Comparison of ENCODE assay signal across 1 cellular context in the genomic region with DNA sequence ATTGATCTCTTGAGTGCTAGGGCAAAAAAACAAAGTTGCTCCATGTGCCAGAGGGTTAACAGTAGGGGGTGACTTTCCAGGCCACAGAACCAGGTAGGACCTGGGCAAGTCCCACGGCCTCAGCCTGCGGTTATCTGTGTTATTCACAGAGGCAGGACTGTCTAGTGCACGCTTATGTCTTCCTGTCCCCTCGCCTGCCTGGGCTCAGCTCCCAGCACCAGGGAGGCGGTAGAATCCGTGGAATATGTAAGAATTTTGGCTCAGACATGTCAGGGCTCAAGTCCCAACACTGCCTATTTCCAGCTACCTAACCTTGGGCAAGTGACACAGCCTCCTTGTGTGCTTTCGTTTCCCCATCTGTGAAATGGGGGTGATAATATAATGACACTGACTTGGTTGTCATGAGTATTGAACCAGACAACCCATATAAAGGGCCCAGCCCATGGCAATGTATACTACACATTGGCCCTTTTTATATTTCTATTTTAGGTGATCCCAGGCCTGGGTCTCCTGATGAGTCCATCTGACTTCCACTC.
TF ChIP-seq lines count a peak whose summit lies in the region.

No MANE protein-coding gene starts in this region.

TF ChIP-seq in K562, 482 proteins besides CTCF, POLR2A, EP300 and RAD21 (continued from another document):
- no peak for TF ChIP-seq VEZF1 (CRISPR knock-in tag; IDR thresholded peaks at IDR 0.05)
- no peak for TF ChIP-seq BDP1 (IDR thresholded peaks at IDR 0.05; ENCODE audit: insufficient read depth, insufficient read length)
- no peak for TF ChIP-seq BRD9 (IDR thresholded peaks at IDR 0.05; ENCODE audit: low read depth, partially characterized antibody)
- TF ChIP-seq, protein P1, sequence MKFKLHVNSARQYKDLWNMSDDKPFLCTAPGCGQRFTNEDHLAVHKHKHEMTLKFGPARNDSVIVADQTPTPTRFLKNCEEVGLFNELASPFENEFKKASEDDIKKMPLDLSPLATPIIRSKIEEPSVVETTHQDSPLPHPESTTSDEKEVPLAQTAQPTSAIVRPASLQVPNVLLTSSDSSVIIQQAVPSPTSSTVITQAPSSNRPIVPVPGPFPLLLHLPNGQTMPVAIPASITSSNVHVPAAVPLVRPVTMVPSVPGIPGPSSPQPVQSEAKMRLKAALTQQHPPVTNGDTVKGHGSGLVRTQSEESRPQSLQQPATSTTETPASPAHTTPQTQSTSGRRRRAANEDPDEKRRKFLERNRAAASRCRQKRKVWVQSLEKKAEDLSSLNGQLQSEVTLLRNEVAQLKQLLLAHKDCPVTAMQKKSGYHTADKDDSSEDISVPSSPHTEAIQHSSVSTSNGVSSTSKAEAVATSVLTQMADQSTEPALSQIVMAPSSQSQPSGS (CRISPR knock-in tag; IDR thresholded peaks at IDR 0.05): no peak
- TF ChIP-seq BCL6 (CRISPR knock-in tag; IDR thresholded peaks at IDR 0.05): no peak
- peak; percentile 54; the same call in 1 of the 2 replicates for TF ChIP-seq ESRRA (IDR thresholded peaks at IDR 0.05; ENCODE audit: borderline replicate concordance, low read depth)
- TF ChIP-seq MTA2 (IDR thresholded peaks at IDR 0.05; ENCODE audit: low read depth): no peak
- no peak for TF ChIP-seq EWSR1 (IDR thresholded peaks at IDR 0.05; ENCODE audit: borderline replicate concordance, low read depth, partially characterized antibody)
- TF ChIP-seq EZH2 (IDR thresholded peaks at IDR 0.05; ENCODE audit: borderline replicate concordance, low read depth, low read length): no peak
- peak; percentile 17 for TF ChIP-seq PRDM10 (IDR thresholded peaks at IDR 0.05; ENCODE audit: partially characterized antibody)
- no peak for TF ChIP-seq ELF1 (tag; IDR thresholded peaks at IDR 0.05)
- TF ChIP-seq BRF1 (IDR thresholded peaks at IDR 0.05; ENCODE audit: borderline replicate concordance, extremely low read depth, insufficient read length): no peak
